In the genomic region with DNA sequence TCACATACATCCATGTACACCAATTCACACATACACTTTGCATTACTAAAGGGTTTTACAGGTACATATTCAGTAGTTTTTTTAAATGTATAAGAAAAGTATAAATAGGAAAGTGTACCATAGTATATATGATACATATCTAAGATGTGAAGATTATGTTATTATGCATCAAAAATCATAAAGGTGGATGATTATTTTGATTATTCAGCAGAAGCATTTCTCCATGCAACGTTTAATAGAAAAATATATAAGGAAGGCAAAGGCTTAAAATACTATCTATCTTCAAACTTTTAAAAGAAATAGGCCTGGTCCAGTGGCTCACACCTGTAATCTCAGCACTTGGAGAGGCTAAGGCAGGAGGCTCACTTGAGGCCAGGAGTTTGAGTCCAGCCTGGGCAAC, we compare ENCODE assay signal across 15 cellular contexts.
"Had no signal": no experiment of that assay in that cellular context is flagged by ENCODE, and none has a peak within 500 bp of the region (broad histone marks: within the 10 kb centered on the region; RNA-seq: fewer than 3 reads in every experiment).

No MANE protein-coding gene starts in this region.

- H3K36me3 ChIP-seq: cardiac muscle cell, left lung, sigmoid colon, upper lobe of left lung, WERI-Rb-1 had no signal

- H3K9me3 ChIP-seq: left lung, sigmoid colon, upper lobe of left lung had no signal

- DNase-seq: activated CD8-positive, alpha-beta memory T cell treated with anti-CD3 and anti-CD28 coated beads, Interleukin-2, amount 50 U/mL, for 48 hours; activated naive CD8-positive, alpha-beta T cell treated with anti-CD3 and anti-CD28 coated beads, Interleukin-2, amount 50 U/mL, for 24 hours; glutamatergic neuron; left lung; sigmoid colon; stimulated activated CD4-positive, alpha-beta T cell treated with anti-CD3 and anti-CD28 coated beads, Interleukin-4, amount 100 ng/mL, for 1 hour; WERI-Rb-1 had no signal

- H3K36me3 Mint-ChIP-seq: naive B cell had no signal

- H3K9me3 Mint-ChIP-seq: immature natural killer cell had no signal

- H3K27me3 ChIP-seq: cardiac muscle cell, hepatocyte, left lung, sigmoid colon, upper lobe of left lung had no signal

- H3K4me3 Mint-ChIP-seq: activated naive CD8-positive, alpha-beta T cell treated with anti-CD3 and anti-CD28 coated beads, Interleukin-2, amount 50 U/mL, for 24 hours; neural crest cell had no signal

- H3K4me3 ChIP-seq: cardiac muscle cell, hepatocyte, left lung, lung, sigmoid colon, smooth muscle cell, upper lobe of left lung had no signal

- H3K27me3 Mint-ChIP-seq: activated naive CD8-positive, alpha-beta T cell treated with anti-CD3 and anti-CD28 coated beads, Interleukin-2, amount 50 U/mL, for 24 hours had no signal

- H3K27ac ChIP-seq: cardiac muscle cell, WERI-Rb-1 had no signal
